22 cellular contexts compared by ENCODE assay signal in the genomic region with DNA sequence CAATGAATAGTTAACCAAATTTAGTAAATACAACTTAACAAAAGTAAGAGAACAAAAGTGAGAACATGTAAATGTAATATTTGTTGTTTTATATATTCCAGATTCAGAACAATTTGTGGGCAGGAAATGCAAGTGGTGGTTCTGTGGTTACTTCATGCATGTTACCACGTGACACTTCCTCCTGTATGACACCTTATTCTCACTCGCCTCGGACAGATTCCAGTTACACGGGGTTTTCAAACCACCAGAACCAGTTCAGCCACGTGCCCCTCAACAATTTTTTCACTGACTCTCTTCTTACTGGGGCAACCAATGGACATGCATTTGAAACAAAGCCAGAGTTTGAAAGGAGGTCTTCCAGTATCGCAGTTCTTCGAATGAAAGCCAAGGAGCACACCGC. TPM values are rescaled to one million over a fixed set of nuclear protein-coding genes. Genes with fewer than 3 reads are reported as not detected.
DNase-seq lines count a peak whose midpoint lies in the region; ATAC-seq and TF ChIP-seq lines count a peak whose summit lies in the region.
"Had no signal": no experiment of that assay in that cellular context is flagged by ENCODE, and none has a peak within 500 bp of the region (broad histone marks: within the 10 kb centered on the region; RNA-seq: fewer than 3 reads in every experiment).

No MANE protein-coding gene starts in this region.

- DNase-seq in activated CD8-positive, alpha-beta T cell treated with anti-CD3 and anti-CD28 coated beads, Interleukin-2, amount 10 ng/mL, durations not matched to agents 7 days and 5 days: peak; percentile 34
- no peak for DNase-seq in activated CD8-positive, alpha-beta T cell treated with anti-CD3 and anti-CD28 coated beads for 36 hours
- no peak for DNase-seq in mesothelial cell of epicardium (ENCODE audit: low spot score in 2 of 2, unreplicated experiment in 2 of 2)
- DNase-seq in epidermal melanocyte (ENCODE audit: insufficient read length, low spot score): no peak
- no peak for DNase-seq in T-helper 9 cell
- DNase-seq in stimulated activated CD4-positive, alpha-beta T cell treated with anti-CD3 and anti-CD28 coated beads, Interleukin-2, amount 100 ng/mL, for 24 hours: no peak
- DNase-seq: activated CD4-positive, alpha-beta T cell treated with anti-CD3 and anti-CD28 coated beads for 1 hour; activated CD8-positive, alpha-beta memory T cell treated with anti-CD3 and anti-CD28 coated beads, Interleukin-2, amount 50 U/mL, for 4 hours; anterior cingulate cortex; left cardiac atrium; NCI-H2029 treated with DMSO at 0.1 percent for 48 hours; NCI-H510A; psoas muscle; SIG-M5 had no signal

- CTCF ChIA-PET in activated CD8-positive, alpha-beta T cell treated with anti-CD3 and anti-CD28 coated beads, Interleukin-2, amount 10 ng/mL, durations not matched to agents 7 days and 5 days (lab: Charles Lee): no interaction called here
- CTCF ChIA-PET in activated CD8-positive, alpha-beta T cell treated with anti-CD3 and anti-CD28 coated beads for 36 hours (lab: Charles Lee): no interaction called here

- no peak for TF ChIP-seq CTCF in activated CD8-positive, alpha-beta T cell treated with anti-CD3 and anti-CD28 coated beads for 36 hours (IDR thresholded peaks at IDR 0.05)
- TF ChIP-seq CTCF in mesothelial cell of epicardium (IDR thresholded peaks at IDR 0.05; ENCODE audit: unreplicated experiment): no peak

- no peak for ATAC-seq in activated CD8-positive, alpha-beta T cell treated with anti-CD3 and anti-CD28 coated beads, Interleukin-2, amount 10 ng/mL, durations not matched to agents 7 days and 5 days
- no peak for ATAC-seq in activated CD8-positive, alpha-beta T cell treated with anti-CD3 and anti-CD28 coated beads for 36 hours
- ATAC-seq in GM21786 (IDR thresholded peaks at IDR 0.05; ENCODE audit: unreplicated experiment): peak; percentile 67
- ATAC-seq in HG03469 (IDR thresholded peaks at IDR 0.05; ENCODE audit: unreplicated experiment): peak; percentile 49
- ATAC-seq: GM23338; left cardiac atrium; psoas muscle; stimulated activated memory B cell treated with anti-CD40 and anti-IgM and Interleukin-4, amounts not matched to agents 10 μg/mL and 1 μg/mL and 100 μg/mL, for 72 hours had no signal

- no peak overlapping the region for H3K4me3 Mint-ChIP-seq in activated CD8-positive, alpha-beta T cell treated with anti-CD3 and anti-CD28 coated beads, Interleukin-2, amount 10 ng/mL, durations not matched to agents 7 days and 5 days
- no peak overlapping the region for H3K4me3 Mint-ChIP-seq in activated CD8-positive, alpha-beta T cell treated with anti-CD3 and anti-CD28 coated beads for 36 hours
- H3K4me3 Mint-ChIP-seq in mesothelial cell of epicardium: no peak overlapping the region
- H3K4me3 Mint-ChIP-seq: GM23338; neural crest cell; stimulated activated memory B cell treated with anti-CD40 and anti-IgM and Interleukin-4, amounts not matched to agents 10 μg/mL and 1 μg/mL and 100 μg/mL, for 72 hours had no signal

- no peak overlapping the region for H3K27ac Mint-ChIP-seq in activated CD8-positive, alpha-beta T cell treated with anti-CD3 and anti-CD28 coated beads, Interleukin-2, amount 10 ng/mL, durations not matched to agents 7 days and 5 days
- H3K27ac Mint-ChIP-seq in activated CD8-positive, alpha-beta T cell treated with anti-CD3 and anti-CD28 coated beads for 36 hours: no peak overlapping the region
- H3K27ac Mint-ChIP-seq in mesothelial cell of epicardium: peak overlapping the region; percentile 61
- H3K27ac Mint-ChIP-seq: GM23338; stimulated activated memory B cell treated with anti-CD40 and anti-IgM and Interleukin-4, amounts not matched to agents 10 μg/mL and 1 μg/mL and 100 μg/mL, for 72 hours had no signal

- POLR2A ChIA-PET in activated CD8-positive, alpha-beta T cell treated with anti-CD3 and anti-CD28 coated beads, Interleukin-2, amount 10 ng/mL, durations not matched to agents 7 days and 5 days (lab: Charles Lee): no interaction called here
- POLR2A ChIA-PET in activated CD8-positive, alpha-beta T cell treated with anti-CD3 and anti-CD28 coated beads for 36 hours (lab: Charles Lee): no interaction called here

- no peaks in the 10 kb centered on the region for H3K27me3 Mint-ChIP-seq in activated CD8-positive, alpha-beta T cell treated with anti-CD3 and anti-CD28 coated beads, Interleukin-2, amount 10 ng/mL, durations not matched to agents 7 days and 5 days (ENCODE audit: low read depth)
- H3K27me3 Mint-ChIP-seq in activated CD8-positive, alpha-beta T cell treated with anti-CD3 and anti-CD28 coated beads for 36 hours: no peaks in the 10 kb centered on the region
- no peaks in the 10 kb centered on the region for H3K27me3 Mint-ChIP-seq in mesothelial cell of epicardium (ENCODE audit: low read depth)
- H3K27me3 Mint-ChIP-seq: stimulated activated memory B cell treated with anti-CD40 and anti-IgM and Interleukin-4, amounts not matched to agents 10 μg/mL and 1 μg/mL and 100 μg/mL, for 72 hours had no signal

- H3K36me3 Mint-ChIP-seq in activated CD8-positive, alpha-beta T cell treated with anti-CD3 and anti-CD28 coated beads, Interleukin-2, amount 10 ng/mL, durations not matched to agents 7 days and 5 days (ENCODE audit: low read depth): no peaks in the 10 kb centered on the region
- no peaks in the 10 kb centered on the region for H3K36me3 Mint-ChIP-seq in activated CD8-positive, alpha-beta T cell treated with anti-CD3 and anti-CD28 coated beads for 36 hours (ENCODE audit: low read depth)
- peaks cover 10% of the 10 kb centered on the region for H3K36me3 Mint-ChIP-seq in mesothelial cell of epicardium
- H3K36me3 Mint-ChIP-seq: stimulated activated memory B cell treated with anti-CD40 and anti-IgM and Interleukin-4, amounts not matched to agents 10 μg/mL and 1 μg/mL and 100 μg/mL, for 72 hours had no signal

- intact Hi-C loops in activated CD8-positive, alpha-beta T cell treated with anti-CD3 and anti-CD28 coated beads for 36 hours (cut with micrococcal nuclease): no loop called here

- peaks cover 7% of the 10 kb centered on the region for H3K4me1 Mint-ChIP-seq in activated CD8-positive, alpha-beta T cell treated with anti-CD3 and anti-CD28 coated beads, Interleukin-2, amount 10 ng/mL, durations not matched to agents 7 days and 5 days (ENCODE audit: low read depth)
- no peaks in the 10 kb centered on the region for H3K4me1 Mint-ChIP-seq in activated CD8-positive, alpha-beta T cell treated with anti-CD3 and anti-CD28 coated beads for 36 hours (ENCODE audit: low read depth)
- H3K4me1 Mint-ChIP-seq in mesothelial cell of epicardium: peaks cover 34% of the 10 kb centered on the region
- H3K4me1 Mint-ChIP-seq: neural crest cell had no signal

- no peaks in the 10 kb centered on the region for H3K9me3 Mint-ChIP-seq in activated CD8-positive, alpha-beta T cell treated with anti-CD3 and anti-CD28 coated beads, Interleukin-2, amount 10 ng/mL, durations not matched to agents 7 days and 5 days (ENCODE audit: insufficient read depth)
- no peaks in the 10 kb centered on the region for H3K9me3 Mint-ChIP-seq in activated CD8-positive, alpha-beta T cell treated with anti-CD3 and anti-CD28 coated beads for 36 hours
- no peaks in the 10 kb centered on the region for H3K9me3 Mint-ChIP-seq in mesothelial cell of epicardium
- H3K9me3 Mint-ChIP-seq: GM23338; neural crest cell; stimulated activated memory B cell treated with anti-CD40 and anti-IgM and Interleukin-4, amounts not matched to agents 10 μg/mL and 1 μg/mL and 100 μg/mL, for 72 hours had no signal

RNA-seq across cellular contexts. Expression of a gene that starts 21.0 kb away (rescaled TPM):
- not detected for total RNA-seq in activated CD8-positive, alpha-beta T cell treated with anti-CD3 and anti-CD28 coated beads, Interleukin-2, amount 10 ng/mL, durations not matched to agents 7 days and 5 days
- not detected for total RNA-seq in activated CD8-positive, alpha-beta T cell treated with anti-CD3 and anti-CD28 coated beads for 36 hours
- total RNA-seq in mesothelial cell of epicardium: 12.4 to 14.2 TPM (median 12.7 TPM) in 3 replicates
- total RNA-seq: cerebellum, left cardiac atrium, mesenteric fat pad, tibial nerve had no signal

Comparison
In these comparisons a context has a peak if more than half of its experiments do, and no peak if none do; other contexts are left out.
1. ATAC-seq: peak in GM21786 (single experiment) and HG03469 (single experiment); none in activated CD8-positive, alpha-beta T cell treated with anti-CD3 and anti-CD28 coated beads, Interleukin-2, amount 10 ng/mL, durations not matched to agents 7 days and 5 days (single experiment) and activated CD8-positive, alpha-beta T cell treated with anti-CD3 and anti-CD28 coated beads for 36 hours (single experiment).
2. RNA of a gene that starts 21.0 kb away (total RNA-seq): 12.4 to 14.2 TPM in mesothelial cell of epicardium; not detected in activated CD8-positive, alpha-beta T cell treated with anti-CD3 and anti-CD28 coated beads, Interleukin-2, amount 10 ng/mL, durations not matched to agents 7 days and 5 days and not detected in activated CD8-positive, alpha-beta T cell treated with anti-CD3 and anti-CD28 coated beads for 36 hours; every median in the first group is over 10 times any median in the second.